In genomic region chr15:64892850-64893403, GRCh38 we compare ENCODE assay signal across 8 cellular contexts. TPM values are rescaled to one million over a fixed set of nuclear protein-coding genes. Genes with fewer than 3 reads are reported as not detected.
DNase-seq lines count a peak whose midpoint lies in the region; ATAC-seq, FAIRE-seq and TF ChIP-seq lines count a peak whose summit lies in the region.

No MANE protein-coding gene starts in this region.

- 90 to 96% methylated on average over 6 to 8 of the region's 8 CpGs for WGBS in endodermal cell (ENCODE audit: insufficient coverage in 1 of 2, insufficient read length in 1 of 2), 2 experiments

- H3K4me1 Mint-ChIP-seq in T-helper 17 cell (peaks cover 48% of the 10 kb centered on the region), endodermal cell (peaks cover 21% of the 10 kb centered on the region)

- FAIRE-seq in GM12892 (lab: Jason Lieb, UNC): peak; percentile 57

- no peak overlapping the region for H3K9ac ChIP-seq in endodermal cell (ENCODE audit: extremely low read depth, low read length, poor library complexity, severe bottlenecking)

- H3K4me1 ChIP-seq in endodermal cell (ENCODE audit: control insufficient read depth, insufficient read depth, low read length): no peaks in the 10 kb centered on the region

- 0 out of 2 replicates have a peak, but pooled peaks have one; percentile 31 for TF ChIP-seq POLR2A in GM12892 (IDR thresholded peaks at IDR 0.05; ENCODE audit: low read depth, low read length)

- H3K27ac ChIP-seq in endodermal cell (ENCODE audit: low read depth, low read length): no peak overlapping the region

- H3K9me3 Mint-ChIP-seq in endodermal cell: no peaks in the 10 kb centered on the region

- TF ChIP-seq CTCF in endodermal cell (conservative IDR thresholded peaks at IDR 0.05): no peak

- DNase-seq in GM12892 (ENCODE audit: insufficient read length) (no peak), T-helper 17 cell (no peak), endodermal cell (peak; percentile 48), SKM-1 treated with dmso at 0.1 percent for 144 hours (lab: John Stamatoyannopoulos, UW; ENCODE audit: unreplicated experiment) (no peak), DMS 273 (lab: John Stamatoyannopoulos, UW; ENCODE audit: unreplicated experiment) (no peak), activated gamma-delta T cell treated with Interleukin-2 at 50 U/mL for 16 hours (no peak), NCI-H748 treated with DMSO at 0.1 percent for 48 hours (lab: John Stamatoyannopoulos, UW) (no peak)
- DNase-seq in stimulated activated CD4-positive, alpha-beta T cell treated with anti-CD3 and anti-CD28 coated beads, Interleukin-1b, Interleukin-23, amount 100 ng/mL, for 48 hours: peak; percentile 68

- H3K27ac Mint-ChIP-seq in T-helper 17 cell (peak overlapping the region; percentile 99), endodermal cell (no peak overlapping the region)

- no peaks in the 10 kb centered on the region for H3K36me3 ChIP-seq in endodermal cell (ENCODE audit: control insufficient read depth, insufficient read depth, low read length)

- H3K4me3 Mint-ChIP-seq in T-helper 17 cell: peak overlapping the region; percentile 93
- H3K4me3 Mint-ChIP-seq in endodermal cell: no peak overlapping the region

- H3K9me3 ChIP-seq in T-helper 17 cell (ENCODE audit: control insufficient read depth, low read length, poor library complexity, severe bottlenecking) (no peaks in the 10 kb centered on the region), endodermal cell (ENCODE audit: control insufficient read depth, low read length) (no peaks in the 10 kb centered on the region)

- no peaks in the 10 kb centered on the region for H3K27me3 ChIP-seq in endodermal cell (ENCODE audit: control insufficient read depth, insufficient read depth, low read length, poor library complexity, severe bottlenecking)

- H3K27me3 Mint-ChIP-seq in T-helper 17 cell (no peaks in the 10 kb centered on the region), endodermal cell (ENCODE audit: insufficient read depth) (no peaks in the 10 kb centered on the region)

- H3K36me3 Mint-ChIP-seq in T-helper 17 cell (ENCODE audit: low read depth) (no peaks in the 10 kb centered on the region), endodermal cell (ENCODE audit: low read depth) (no peaks in the 10 kb centered on the region)

- no peak for ATAC-seq in T-helper 17 cell

- no peak overlapping the region for H3K4me3 ChIP-seq in endodermal cell (ENCODE audit: low read length)

RNA-seq across cellular contexts. Expression of gene ANKDD1A, which starts 18.8 kb away (rescaled TPM):
- 2.5 TPM for polyA plus RNA-seq in GM12892 (2012; ENCODE audit: missing spikeins)
- total RNA-seq in T-helper 17 cell: 1 to 10 TPM; 3.0 to 8.9 TPM
- 10 to 100 TPM; 22.5 to 30.0 TPM for total RNA-seq in endodermal cell
- polyA plus RNA-seq in endodermal cell (2013, experiment 1 of 2): 6.2 TPM
- polyA plus RNA-seq in endodermal cell (2013, experiment 2 of 2): 8.7 TPM

RNA-seq across cellular contexts. Expression of gene PLEKHO2, which starts 51.2 kb away (rescaled TPM):
- polyA plus RNA-seq in GM12892 (2012; ENCODE audit: missing spikeins): 11.8 TPM
- total RNA-seq in T-helper 17 cell (10 to 100 TPM; 16.3 to 18.2 TPM), endodermal cell (10 to 100 TPM; 10.2 to 12.9 TPM)
- polyA plus RNA-seq in endodermal cell (2013, experiment 1 of 2): 10.9 TPM
- polyA plus RNA-seq in endodermal cell (2013, experiment 2 of 2): 10.4 TPM

Comparison
In these comparisons a context has a peak if more than half of its experiments do, and no peak if none do; other contexts are left out.
1. DNase-seq: peak in endodermal cell (single experiment) and stimulated activated CD4-positive, alpha-beta T cell treated with anti-CD3 and anti-CD28 coated beads, Interleukin-1b, Interleukin-23, amount 100 ng/mL, for 48 hours (single experiment); none in GM12892 (single experiment), T-helper 17 cell (0 of 3), SKM-1 treated with dmso at 0.1 percent for 144 hours (single experiment), DMS 273 (single experiment), activated gamma-delta T cell treated with Interleukin-2 at 50 U/mL for 16 hours (single experiment) and NCI-H748 treated with DMSO at 0.1 percent for 48 hours (single experiment).